In genomic region chr6:117275205-117275604, GRCh38 we compare ENCODE assay signal across 39 cellular contexts. TPM values are rescaled to one million over a fixed set of nuclear protein-coding genes. Genes with fewer than 3 reads are reported as not detected.
"Had no signal": no experiment of that assay in that cellular context is flagged by ENCODE, and none has a peak within 500 bp of the region (broad histone marks: within the 10 kb centered on the region; RNA-seq: fewer than 3 reads in every experiment).

No MANE protein-coding gene starts in this region.

- H3K9me3 ChIP-seq: ascending aorta had no signal

- H3K27ac ChIP-seq: ascending aorta, cardiac muscle cell, WERI-Rb-1 had no signal

- H3K4me3 Mint-ChIP-seq: activated CD4-positive, alpha-beta memory T cell treated with anti-CD3 and anti-CD28 coated beads, Interleukin-2, amount 10 ng/mL, durations not matched to agents 7 days and 5 days; activated CD4-positive, alpha-beta T cell treated with anti-CD3 and anti-CD28 coated beads for 36 hours; activated CD4-positive, alpha-beta T cell treated with anti-CD3 and anti-CD28 coated beads, Interleukin-2, amount 10 ng/mL, durations not matched to agents 7 days and 5 days; activated CD8-positive, alpha-beta memory T cell treated with anti-CD3 and anti-CD28 coated beads, Interleukin-2, amount 10 ng/mL, durations not matched to agents 7 days and 5 days; activated CD8-positive, alpha-beta T cell treated with anti-CD3 and anti-CD28 coated beads, Interleukin-2, amount 10 ng/mL, durations not matched to agents 7 days and 5 days; activated naive CD4-positive, alpha-beta T cell treated with anti-CD3 and anti-CD28 coated beads, Interleukin-2, amount 10 ng/mL, durations not matched to agents 7 days and 5 days; activated naive CD4-positive, alpha-beta T cell treated with anti-CD3 and anti-CD28 coated beads, Interleukin-2, amount 50 U/mL, for 24 hours; activated naive CD8-positive, alpha-beta T cell; activated naive CD8-positive, alpha-beta T cell treated with anti-CD3 and anti-CD28 coated beads, Interleukin-2, amount 10 ng/mL, durations not matched to agents 7 days and 5 days; activated naive CD8-positive, alpha-beta T cell treated with anti-CD3 and anti-CD28 coated beads, Interleukin-2, amount 50 U/mL, for 24 hours; activated T-cell treated with anti-CD3 and anti-CD28 coated beads, Interleukin-2, amount 50 U/mL, for 24 hours; brain; central memory CD8-positive, alpha-beta T cell; T-helper 1 cell treated with Interleukin-12 subunit alpha and Interleukin-12 subunit beta and Interleukin-4 antibody, amounts not matched to agents 30 μg/mL and 1 μg/mL, for 36 hours; T-helper 2 cell treated with Interferon-gamma antibody and Interleukin-4, amounts not matched to agents 5 μg/mL and 100 μg/mL, for 36 hours; WTC11 had no signal

- H3K4me1 Mint-ChIP-seq: activated CD4-positive, alpha-beta memory T cell treated with anti-CD3 and anti-CD28 coated beads, Interleukin-2, amount 10 ng/mL, durations not matched to agents 7 days and 5 days; activated CD4-positive, alpha-beta T cell treated with anti-CD3 and anti-CD28 coated beads for 36 hours; activated CD4-positive, alpha-beta T cell treated with anti-CD3 and anti-CD28 coated beads, Interleukin-2, amount 10 ng/mL, durations not matched to agents 7 days and 5 days; activated CD8-positive, alpha-beta memory T cell treated with anti-CD3 and anti-CD28 coated beads, Interleukin-2, amount 10 ng/mL, durations not matched to agents 7 days and 5 days; activated naive CD4-positive, alpha-beta T cell treated with anti-CD3 and anti-CD28 coated beads, Interleukin-2, amount 10 ng/mL, durations not matched to agents 7 days and 5 days; activated naive CD4-positive, alpha-beta T cell treated with anti-CD3 and anti-CD28 coated beads, Interleukin-2, amount 50 U/mL, for 24 hours; activated naive CD8-positive, alpha-beta T cell treated with anti-CD3 and anti-CD28 coated beads, Interleukin-2, amount 10 ng/mL, durations not matched to agents 7 days and 5 days; activated naive CD8-positive, alpha-beta T cell treated with anti-CD3 and anti-CD28 coated beads, Interleukin-2, amount 50 U/mL, for 24 hours; central memory CD8-positive, alpha-beta T cell had no signal

- H3K9me3 Mint-ChIP-seq: activated CD4-positive, alpha-beta memory T cell treated with anti-CD3 and anti-CD28 coated beads, Interleukin-2, amount 10 ng/mL, durations not matched to agents 7 days and 5 days; activated CD4-positive, alpha-beta T cell treated with anti-CD3 and anti-CD28 coated beads, Interleukin-2, amount 10 ng/mL, durations not matched to agents 7 days and 5 days; activated naive CD4-positive, alpha-beta T cell treated with anti-CD3 and anti-CD28 coated beads, Interleukin-2, amount 10 ng/mL, durations not matched to agents 7 days and 5 days; activated naive CD4-positive, alpha-beta T cell treated with anti-CD3 and anti-CD28 coated beads, Interleukin-2, amount 50 U/mL, for 24 hours; activated naive CD8-positive, alpha-beta T cell treated with anti-CD3 and anti-CD28 coated beads, Interleukin-2, amount 10 ng/mL, durations not matched to agents 7 days and 5 days; activated naive CD8-positive, alpha-beta T cell treated with anti-CD3 and anti-CD28 coated beads, Interleukin-2, amount 50 U/mL, for 24 hours; activated T-cell treated with anti-CD3 and anti-CD28 coated beads, Interleukin-2, amount 50 U/mL, for 24 hours; activated T-helper 2 cell treated with anti-CD3 and anti-CD28 coated beads, Interferon-gamma antibody, Interleukin-2, Interleukin-4, amounts not matched to agents 10 μg/mL and 5 μg/mL and 100 μg/mL, durations not matched to agents 14 hours and 24 hours and 36 hours; brain; central memory CD8-positive, alpha-beta T cell; T-helper 1 cell treated with Interleukin-12 subunit alpha and Interleukin-12 subunit beta and Interleukin-4 antibody, amounts not matched to agents 30 μg/mL and 1 μg/mL, for 36 hours; T-helper 2 cell treated with Interferon-gamma antibody and Interleukin-4, amounts not matched to agents 5 μg/mL and 100 μg/mL, for 36 hours; WTC11 had no signal

- DNase-seq: activated CD4-positive, alpha-beta memory T cell treated with anti-CD3 and anti-CD28 coated beads, Interleukin-2, amount 10 ng/mL, durations not matched to agents 7 days and 5 days; activated CD4-positive, alpha-beta T cell treated with anti-CD3 and anti-CD28 coated beads for 1 hour; activated CD4-positive, alpha-beta T cell treated with anti-CD3 and anti-CD28 coated beads for 36 hours; activated CD4-positive, alpha-beta T cell treated with anti-CD3 and anti-CD28 coated beads for 48 hours; activated CD4-positive, alpha-beta T cell treated with anti-CD3 and anti-CD28 coated beads, Interleukin-2, amount 10 ng/mL, durations not matched to agents 7 days and 5 days; activated CD4-positive, alpha-beta T cell treated with anti-CD3 and anti-CD28 coated beads, Interleukin-2, amount 50 U/mL, for 48 hours; activated CD4-positive, CD25-positive, alpha-beta regulatory T cell; activated CD8-positive, alpha-beta memory T cell treated with anti-CD3 and anti-CD28 coated beads for 24 hours; activated CD8-positive, alpha-beta memory T cell treated with anti-CD3 and anti-CD28 coated beads, Interleukin-2, amount 10 ng/mL, durations not matched to agents 7 days and 5 days; activated CD8-positive, alpha-beta memory T cell treated with anti-CD3 and anti-CD28 coated beads, Interleukin-2, amount 50 U/mL, for 48 hours; activated CD8-positive, alpha-beta T cell treated with anti-CD3 and anti-CD28 coated beads, Interleukin-2, amount 10 ng/mL, durations not matched to agents 7 days and 5 days; activated effector memory CD4-positive, alpha-beta T cell treated with Interleukin-2 at 50 U/mL for 16 hours; activated gamma-delta T cell; activated naive CD4-positive, alpha-beta T cell treated with anti-CD3 and anti-CD28 coated beads, Interleukin-2, amount 10 ng/mL, durations not matched to agents 7 days and 5 days; activated naive CD4-positive, alpha-beta T cell treated with Interleukin-2 at 50 U/mL for 16 hours; activated naive CD8-positive, alpha-beta T cell treated with anti-CD3 and anti-CD28 coated beads, Interleukin-2, amount 10 ng/mL, durations not matched to agents 7 days and 5 days; activated naive CD8-positive, alpha-beta T cell treated with anti-CD3 and anti-CD28 coated beads, Interleukin-2, amount 50 U/mL, for 24 hours; activated T-cell treated with anti-CD3 and anti-CD28 coated beads, Interleukin-2, amount 50 U/mL, for 24 hours; activated T-cell treated with anti-CD3 and anti-CD28 coated beads, Interleukin-2, amount 50 U/mL, for 48 hours; amygdala; anterior cingulate cortex; caudate nucleus; SW 1271; T-helper 1 cell; T-helper 2 cell; T-helper 9 cell; WERI-Rb-1 had no signal

- H3K4me3 ChIP-seq: ascending aorta, cardiac muscle cell had no signal

- H3K36me3 ChIP-seq: ascending aorta, cardiac muscle cell, WERI-Rb-1 had no signal

- H3K36me3 Mint-ChIP-seq: activated naive CD4-positive, alpha-beta T cell treated with anti-CD3 and anti-CD28 coated beads, Interleukin-2, amount 10 ng/mL, durations not matched to agents 7 days and 5 days; activated naive CD4-positive, alpha-beta T cell treated with anti-CD3 and anti-CD28 coated beads, Interleukin-2, amount 50 U/mL, for 24 hours; activated naive CD8-positive, alpha-beta T cell; activated naive CD8-positive, alpha-beta T cell treated with anti-CD3 and anti-CD28 coated beads, Interleukin-2, amount 10 ng/mL, durations not matched to agents 7 days and 5 days; brain; WTC11 had no signal

- H3K27ac Mint-ChIP-seq: activated CD4-positive, alpha-beta memory T cell treated with anti-CD3 and anti-CD28 coated beads, Interleukin-2, amount 10 ng/mL, durations not matched to agents 7 days and 5 days; activated CD4-positive, alpha-beta T cell treated with anti-CD3 and anti-CD28 coated beads for 36 hours; activated CD4-positive, alpha-beta T cell treated with anti-CD3 and anti-CD28 coated beads, Interleukin-2, amount 10 ng/mL, durations not matched to agents 7 days and 5 days; activated CD8-positive, alpha-beta memory T cell treated with anti-CD3 and anti-CD28 coated beads, Interleukin-2, amount 10 ng/mL, durations not matched to agents 7 days and 5 days; activated CD8-positive, alpha-beta T cell treated with anti-CD3 and anti-CD28 coated beads, Interleukin-2, amount 10 ng/mL, durations not matched to agents 7 days and 5 days; activated naive CD4-positive, alpha-beta T cell treated with anti-CD3 and anti-CD28 coated beads, Interleukin-2, amount 10 ng/mL, durations not matched to agents 7 days and 5 days; activated naive CD4-positive, alpha-beta T cell treated with anti-CD3 and anti-CD28 coated beads, Interleukin-2, amount 50 U/mL, for 24 hours; activated naive CD8-positive, alpha-beta T cell; activated naive CD8-positive, alpha-beta T cell treated with anti-CD3 and anti-CD28 coated beads, Interleukin-2, amount 10 ng/mL, durations not matched to agents 7 days and 5 days; activated naive CD8-positive, alpha-beta T cell treated with anti-CD3 and anti-CD28 coated beads, Interleukin-2, amount 50 U/mL, for 24 hours; activated T-cell treated with anti-CD3 and anti-CD28 coated beads, Interleukin-2, amount 50 U/mL, for 24 hours; activated T-helper 2 cell treated with anti-CD3 and anti-CD28 coated beads, Interferon-gamma antibody, Interleukin-2, Interleukin-4, amounts not matched to agents 10 μg/mL and 5 μg/mL and 100 μg/mL, durations not matched to agents 14 hours and 24 hours and 36 hours; brain; T-helper 1 cell treated with Interleukin-12 subunit alpha and Interleukin-12 subunit beta and Interleukin-4 antibody, amounts not matched to agents 30 μg/mL and 1 μg/mL, for 36 hours; T-helper 2 cell treated with Interferon-gamma antibody and Interleukin-4, amounts not matched to agents 5 μg/mL and 100 μg/mL, for 36 hours; WTC11 had no signal

- ATAC-seq: activated CD4-positive, alpha-beta T cell treated with anti-CD3 and anti-CD28 coated beads for 36 hours; activated CD4-positive, CD25-positive, alpha-beta regulatory T cell treated with anti-CD3 and anti-CD28 coated beads, Interleukin-2, amount 50 U/mL, for 24 hours; activated CD8-positive, alpha-beta memory T cell treated with anti-CD3 and anti-CD28 coated beads, Interleukin-2, amount 10 ng/mL, durations not matched to agents 7 days and 5 days; activated CD8-positive, alpha-beta T cell treated with anti-CD3 and anti-CD28 coated beads, Interleukin-2, amount 10 ng/mL, durations not matched to agents 7 days and 5 days; activated naive CD8-positive, alpha-beta T cell treated with anti-CD3 and anti-CD28 coated beads, Interleukin-2, amount 50 U/mL, for 24 hours; WTC11 had no signal

RNA-seq across cellular contexts. Expression of gene VGLL2, which starts 9.8 kb away (rescaled TPM):
- total RNA-seq: activated CD4-positive, alpha-beta memory T cell treated with anti-CD3 and anti-CD28 coated beads, Interleukin-2, amount 10 ng/mL, durations not matched to agents 7 days and 5 days; activated CD4-positive, alpha-beta T cell treated with anti-CD3 and anti-CD28 coated beads for 36 hours; activated CD4-positive, alpha-beta T cell treated with anti-CD3 and anti-CD28 coated beads, Interleukin-2, amount 10 ng/mL, durations not matched to agents 7 days and 5 days; activated CD8-positive, alpha-beta memory T cell treated with anti-CD3 and anti-CD28 coated beads, Interleukin-2, amount 10 ng/mL, durations not matched to agents 7 days and 5 days; activated CD8-positive, alpha-beta T cell treated with anti-CD3 and anti-CD28 coated beads, Interleukin-2, amount 10 ng/mL, durations not matched to agents 7 days and 5 days; activated naive CD8-positive, alpha-beta T cell treated with anti-CD3 and anti-CD28 coated beads, Interleukin-2, amount 10 ng/mL, durations not matched to agents 7 days and 5 days; activated T-helper 2 cell treated with anti-CD3 and anti-CD28 coated beads, Interferon-gamma antibody, Interleukin-2, Interleukin-4, amounts not matched to agents 10 μg/mL and 5 μg/mL and 100 μg/mL, durations not matched to agents 14 hours and 24 hours and 36 hours; ascending aorta; bronchial epithelial cell; cardiac muscle cell; WTC11 had no signal
- polyA plus RNA-seq: cardiac muscle cell had no signal
